In genomic region chr11:60931897-60932296, GRCh38 we compare ENCODE assay signal across 16 cellular contexts. TPM values are rescaled to one million over a fixed set of nuclear protein-coding genes. Genes with fewer than 3 reads are reported as not detected.
"Had no signal": no experiment of that assay in that cellular context is flagged by ENCODE, and none has a peak within 500 bp of the region (broad histone marks: within the 10 kb centered on the region; RNA-seq: fewer than 3 reads in every experiment).

No MANE protein-coding gene starts in this region.

- H3K4me3 Mint-ChIP-seq: activated T-helper 17 cell treated with anti-CD3 and anti-CD28 coated beads, Interleukin-2, amount 50 U/mL, for 72 hours; naive thymus-derived CD8-positive, alpha-beta T cell; type B pancreatic cell had no signal

- H3K36me3 Mint-ChIP-seq: naive thymus-derived CD8-positive, alpha-beta T cell had no signal

- H3K27me3 Mint-ChIP-seq: type B pancreatic cell had no signal

- H3K27ac Mint-ChIP-seq: activated T-helper 17 cell treated with anti-CD3 and anti-CD28 coated beads, Interleukin-2, amount 50 U/mL, for 72 hours; type B pancreatic cell had no signal

- H3K9me3 Mint-ChIP-seq: activated T-helper 17 cell treated with anti-CD3 and anti-CD28 coated beads, Interleukin-2, amount 50 U/mL, for 72 hours; naive thymus-derived CD8-positive, alpha-beta T cell; type B pancreatic cell had no signal

- DNase-seq: activated CD4-positive, alpha-beta T cell treated with anti-CD3 and anti-CD28 coated beads for 1 hour; activated CD4-positive, alpha-beta T cell treated with anti-CD3 and anti-CD28 coated beads, Interleukin-2, amount 50 U/mL, for 4 hours; activated naive CD4-positive, alpha-beta T cell treated with anti-CD3 and anti-CD28 coated beads, Interleukin-2, amount 50 U/mL, for 16 hours; dermis blood vessel endothelial cell; islet precursor cell; naive thymus-derived CD8-positive, alpha-beta T cell; stimulated activated CD4-positive, alpha-beta T cell treated with anti-CD3 and anti-CD28 coated beads, Interleukin-4, amount 100 ng/mL, for 24 hours; stimulated activated naive CD8-positive, alpha-beta T cell treated with anti-CD3 and anti-CD28 coated beads, Interleukin-15, Interleukin-2, amounts not matched to agents 100 U/mL and 50 U/mL, for 24 hours had no signal

- H3K4me3 ChIP-seq: right atrium auricular region, skin epidermis had no signal

- H3K36me3 ChIP-seq: right atrium auricular region had no signal

- H3K4me1 Mint-ChIP-seq: activated T-helper 17 cell treated with anti-CD3 and anti-CD28 coated beads, Interleukin-2, amount 50 U/mL, for 72 hours had no signal

- H3K27me3 ChIP-seq: right atrium auricular region had no signal

- H3K27ac ChIP-seq: epithelial cell of prostate, right atrium auricular region, skin epidermis had no signal

- H3K9me3 ChIP-seq: right atrium auricular region had no signal

- ATAC-seq: activated T-helper 17 cell treated with anti-CD3 and anti-CD28 coated beads, Interleukin-2, amount 50 U/mL, for 72 hours; left lobe of liver; naive thymus-derived CD8-positive, alpha-beta T cell; stimulated activated naive CD8-positive, alpha-beta T cell treated with anti-CD3 and anti-CD28 coated beads, Interleukin-15, Interleukin-2, amounts not matched to agents 100 U/mL and 50 U/mL, for 24 hours had no signal

RNA-seq across cellular contexts. Expression of gene TMEM132A, which starts 7.6 kb away (rescaled TPM):
- polyA plus RNA-seq: naive thymus-derived CD8-positive, alpha-beta T cell had no signal

RNA-seq across cellular contexts. Expression of gene CD6, which starts 39.6 kb away (rescaled TPM):
- total RNA-seq: chondrocyte, dermis blood vessel endothelial cell, lung microvascular endothelial cell had no signal
